Comparison of ENCODE assay signal across 9 cellular contexts in genomic region chr9:136511670-136512592, GRCh38. TPM values are rescaled to one million over a fixed set of nuclear protein-coding genes. Genes with fewer than 3 reads are reported as not detected.
DNase-seq lines count a peak whose midpoint lies in the region; ATAC-seq and TF ChIP-seq lines count a peak whose summit lies in the region.
"Had no signal": no experiment of that assay in that cellular context is flagged by ENCODE, and none has a peak within 500 bp of the region (broad histone marks: within the 10 kb centered on the region; RNA-seq: fewer than 3 reads in every experiment).

No MANE protein-coding gene starts in this region.

- H3K27ac ChIP-seq in heart left ventricle = peak overlapping the region; percentile 66 to 99 (median 94)
- no peak overlapping the region for H3K27ac ChIP-seq in neural progenitor cell
- peak overlapping the region; percentile 85 to 95 (median 88) for H3K27ac ChIP-seq in upper lobe of left lung
- H3K27ac ChIP-seq in MM.1S (ENCODE audit: low read length) = no peak overlapping the region

- H3K9ac ChIP-seq in neural progenitor cell (no peak overlapping the region), MM.1S (ENCODE audit: low read length) (no peak overlapping the region)

- H3K27me3 Mint-ChIP-seq in neural progenitor cell (ENCODE audit: insufficient read depth, low read depth) = peaks cover 2% of the 10 kb centered on the region

- H3K27ac Mint-ChIP-seq in neural progenitor cell = no peak overlapping the region

- H3K4me2 ChIP-seq in neural progenitor cell = no peak overlapping the region
- H3K4me2 ChIP-seq in MM.1S (ENCODE audit: low read depth, low read length) = no peak overlapping the region

- no peaks in the 10 kb centered on the region for H3K27me3 ChIP-seq in heart left ventricle
- H3K27me3 ChIP-seq in neural progenitor cell = no peaks in the 10 kb centered on the region
- no peaks in the 10 kb centered on the region for H3K27me3 ChIP-seq in upper lobe of left lung
- no peaks in the 10 kb centered on the region for H3K27me3 ChIP-seq in MM.1S (replicated peaks; ENCODE audit: insufficient read depth, low read length)

- peak; percentile 67 to 87 (median 73) for ATAC-seq in heart left ventricle
- peak in 1 of 2 donors; percentile 58 for ATAC-seq in upper lobe of left lung (ENCODE audit: low FRiP score in 2 of 2)
- no peak for ATAC-seq in HG03108 (IDR thresholded peaks at IDR 0.05; ENCODE audit: unreplicated experiment)
- no peak for ATAC-seq in GM18868 (IDR thresholded peaks at IDR 0.05; ENCODE audit: unreplicated experiment)

- TF ChIP-seq EP300 in upper lobe of left lung (IDR thresholded peaks at IDR 0.05) = peak; percentile 61 to 94 (median 79)

- intact Hi-C loops in heart left ventricle (cut with DNase I) = loop anchor here in 1 of 10 donors (1.0 to 2.0 kb wide), 2 partner anchors 15 to 33 kb away; no protein-coding TSS in a partner anchor

- no peaks in the 10 kb centered on the region for H3K9me2 ChIP-seq in MM.1S (replicated peaks; ENCODE audit: insufficient read depth, low read length)

- H3K4me1 ChIP-seq in heart left ventricle (peaks cover 6 to 43% (median 30%) of the 10 kb centered on the region in 12 donors), neural progenitor cell (no peaks in the 10 kb centered on the region), upper lobe of left lung (peaks cover 23 to 52% (median 35%) of the 10 kb centered on the region in 4 donors), MM.1S (ENCODE audit: low read length) (no peaks in the 10 kb centered on the region)

- no peaks in the 10 kb centered on the region for H3F3A ChIP-seq in neural progenitor cell (ENCODE audit: low read depth)
- H3F3A ChIP-seq in MM.1S (ENCODE audit: insufficient read depth, low read length) = no peaks in the 10 kb centered on the region

- peaks cover 3% of the 10 kb centered on the region for H4K20me1 ChIP-seq in neural progenitor cell (ENCODE audit: low read depth)
- H4K20me1 ChIP-seq in MM.1S (ENCODE audit: insufficient read depth, low read length) = no peaks in the 10 kb centered on the region

- DNase-seq in cardiac fibroblast (ENCODE audit: low read depth in 2 of 2) (peak; percentile 47 to 89), heart left ventricle (peak; percentile 89 to 93 (median 90)), neural progenitor cell (ENCODE audit: low spot score) (no peak), upper lobe of left lung (peak; percentile 58 to 70), NCI-H2029 (lab: John Stamatoyannopoulos, UW) (no peak), MM.1S (no peak)
- DNase-seq: mammary epithelial cell had no signal

- no peaks in the 10 kb centered on the region for H3K79me2 ChIP-seq in neural progenitor cell (ENCODE audit: low read depth)
- H3K79me2 ChIP-seq in MM.1S (ENCODE audit: low read length) = no peaks in the 10 kb centered on the region

- TF ChIP-seq POLR2A in heart left ventricle (IDR thresholded peaks at IDR 0.05) (no peak), upper lobe of left lung (IDR thresholded peaks at IDR 0.05) (no peak)

- no peaks in the 10 kb centered on the region for H3K9me3 Mint-ChIP-seq in neural progenitor cell

- H3K4me3 ChIP-seq in cardiac fibroblast (replicated peaks in 1 of 2; ENCODE audit: low read depth in 2 of 2, low read length in 2 of 2) = peak overlapping the region in 1 of 2 donors; percentile 21
- peak overlapping the region in 9 of 12 donors; percentile 8 to 42 (median 28) for H3K4me3 ChIP-seq in heart left ventricle
- H3K4me3 ChIP-seq in neural progenitor cell = no peak overlapping the region
- H3K4me3 ChIP-seq in upper lobe of left lung = peak overlapping the region in 3 of 4 donors; percentile 9 to 32 (median 13)
- H3K4me3 ChIP-seq in MM.1S (ENCODE audit: low read length) = no peak overlapping the region

- peaks cover 6% of the 10 kb centered on the region for H3K4me1 Mint-ChIP-seq in neural progenitor cell

- peak overlapping the region; percentile 33 for H3K4me3 Mint-ChIP-seq in neural progenitor cell

- peaks cover 3 to 98% (median 87%) of the 10 kb centered on the region in 9 donors for H3K36me3 ChIP-seq in heart left ventricle
- no peaks in the 10 kb centered on the region for H3K36me3 ChIP-seq in neural progenitor cell
- H3K36me3 ChIP-seq in upper lobe of left lung = peaks cover 59 to 100% (median 100%) of the 10 kb centered on the region in 4 donors
- H3K36me3 ChIP-seq in MM.1S (replicated peaks; ENCODE audit: insufficient read depth, low read length) = no peaks in the 10 kb centered on the region

- TF ChIP-seq CTCF in cardiac fibroblast (IDR thresholded peaks at IDR 0.05; ENCODE audit: low read depth, low read length) = no peak
- peak in 1 of 12 donors; percentile 8 for TF ChIP-seq CTCF in heart left ventricle (IDR thresholded peaks at IDR 0.05)
- no peak for TF ChIP-seq CTCF in neural progenitor cell (IDR thresholded peaks at IDR 0.05)
- TF ChIP-seq CTCF in upper lobe of left lung (IDR thresholded peaks at IDR 0.05) = peak in 3 of 6 experiments; percentile 6 to 16 (median 10)
- no peak for TF ChIP-seq CTCF in MM.1S (IDR thresholded peaks at IDR 0.05; ENCODE audit: low read length)

- H2AFZ ChIP-seq in neural progenitor cell (replicated peaks) (no peak overlapping the region), MM.1S (ENCODE audit: low read length) (no peak overlapping the region)

- 44 to 56% (median 52%) methylated on average over 41 to 46 of the region's 46 CpGs for WGBS in heart left ventricle, 4 donors
- 73 to 78% methylated on average over 40 to 42 of the region's 46 CpGs for WGBS in upper lobe of left lung, 2 donors

- H3K36me3 Mint-ChIP-seq in neural progenitor cell = no peaks in the 10 kb centered on the region

- H3K9me3 ChIP-seq in heart left ventricle (no peaks in the 10 kb centered on the region), neural progenitor cell (ENCODE audit: low read depth) (no peaks in the 10 kb centered on the region), upper lobe of left lung (no peaks in the 10 kb centered on the region), MM.1S (replicated peaks; ENCODE audit: insufficient read depth, low read length) (no peaks in the 10 kb centered on the region)

RNA-seq across cellular contexts. Expression of gene SEC16A, which starts 29.1 kb away (rescaled TPM):
- total RNA-seq in heart left ventricle (10 to 100 TPM; 21.1 to 53.3 (median 30.2) TPM), neural progenitor cell (ENCODE audit: low replicate concordance) (16.8 and 23.8 TPM in 2 replicates), upper lobe of left lung (10 to 100 TPM; 64.1 to 89.1 (median 72.1) TPM)
- 10 to 100 TPM; 20.9 to 29.9 TPM for polyA plus RNA-seq in heart left ventricle

RNA-seq across cellular contexts. Expression of gene NOTCH1, which starts 33.9 kb away (rescaled TPM):
- 10 to 100 TPM; 12.1 to 47.3 (median 22.1) TPM for total RNA-seq in heart left ventricle
- polyA plus RNA-seq in heart left ventricle = 10 to 100 TPM in 1 of 2 donors, 1 to 10 TPM in 1; 8.0 to 12.1 TPM
- total RNA-seq in neural progenitor cell (ENCODE audit: low replicate concordance) = 11.7 and 32.4 TPM in 2 replicates
- 100 to 1,000 TPM in 4 of 6 donors, 10 to 100 TPM in 2; 49.6 to 175 (median 110) TPM for total RNA-seq in upper lobe of left lung

Comparison
In these comparisons a context has a peak if more than half of its experiments do, and no peak if none do; other contexts are left out.
1. DNase-seq: peak in cardiac fibroblast (2 of 2), heart left ventricle (5 of 5) and upper lobe of left lung (2 of 2); none in neural progenitor cell (single experiment), NCI-H2029 (single experiment) and MM.1S (single experiment).
2. H3K4me3 ChIP-seq: peak in heart left ventricle (9 of 12) and upper lobe of left lung (3 of 4); none in neural progenitor cell (single experiment) and MM.1S (single experiment).
3. ATAC-seq: peak in heart left ventricle (4 of 4); none in HG03108 (single experiment) and GM18868 (single experiment).
4. H3K27ac ChIP-seq: peak in heart left ventricle (12 of 12) and upper lobe of left lung (4 of 4); none in neural progenitor cell (single experiment) and MM.1S (single experiment).